ENCODE assay signal across 1 cellular context in genomic region chr5:75021229-75021628, GRCh38.
TF ChIP-seq lines count a peak whose summit lies in the region.

No MANE protein-coding gene starts in this region.

TF ChIP-seq in HCT116, 20 proteins besides CTCF, POLR2A, EP300 and RAD21:
- TF ChIP-seq CEBPB (IDR thresholded peaks at IDR 0.05; ENCODE audit: low read depth) (no peak), REST (IDR thresholded peaks at IDR 0.05; ENCODE audit: low read depth) (no peak), POLR2AphosphoS5 (IDR thresholded peaks at IDR 0.05; ENCODE audit: low read depth, low read length) (no peak), SRF (IDR thresholded peaks at IDR 0.05; ENCODE audit: low read depth) (no peak), ZFX (IDR thresholded peaks at IDR 0.05) (no peak), YY1 (IDR thresholded peaks at IDR 0.05; ENCODE audit: extremely low read depth, insufficient replicate concordance, low read depth, low read length) (no peak), SIN3A (IDR thresholded peaks at IDR 0.05; ENCODE audit: low read depth) (no peak), ELF1 (IDR thresholded peaks at IDR 0.05; ENCODE audit: borderline replicate concordance, low read depth) (no peak), ZNF274 (IDR thresholded peaks at IDR 0.05; ENCODE audit: low read depth, low read length) (no peak), TCF7L2 (IDR thresholded peaks at IDR 0.05; ENCODE audit: borderline replicate concordance, extremely low read depth, insufficient read depth, insufficient read length) (no peak), SP1 (IDR thresholded peaks at IDR 0.05; ENCODE audit: low read depth) (no peak), MAX (IDR thresholded peaks at IDR 0.05) (no peak), FOSL1 (IDR thresholded peaks at IDR 0.05; ENCODE audit: low read depth) (no peak), EZH2 (IDR thresholded peaks at IDR 0.05) (no peak), EZH2phosphoT487 (IDR thresholded peaks at IDR 0.05; ENCODE audit: borderline replicate concordance) (no peak)
